Comparison of ENCODE assay signal across 16 cellular contexts in genomic region chr13:112636401-112636975, GRCh38. TPM values are rescaled to one million over a fixed set of nuclear protein-coding genes. Genes with fewer than 3 reads are reported as not detected.
A peak's percentile ranks its signal among the peaks of the same experiment; 100 is the strongest.
DNase-seq lines count a peak whose midpoint lies in the region; ATAC-seq, FAIRE-seq and TF ChIP-seq lines count a peak whose summit lies in the region.
"Had no signal": no experiment of that assay in that cellular context is flagged by ENCODE, and none has a peak within 500 bp of the region (broad histone marks: within the 10 kb centered on the region; RNA-seq: fewer than 3 reads in every experiment).

No MANE protein-coding gene starts in this region.

- H3K9me3 Mint-ChIP-seq in GM23338: no peaks in the 10 kb centered on the region
- no peaks in the 10 kb centered on the region for H3K9me3 Mint-ChIP-seq in WTC11
- H3K9me3 Mint-ChIP-seq: CD4-positive, alpha-beta memory T cell had no signal

- TF ChIP-seq RAD21 in K562 (CRISPR knock-in tag; conservative IDR thresholded peaks at IDR 0.05 in 1 of 2, IDR thresholded peaks at IDR 0.05 in 1 of 2): no peak

- intact Hi-C loops in K562 (cut with micrococcal nuclease): no loop called here
- intact Hi-C loops in kidney (cut with DNase I): loop anchor here (10.0 kb wide), 1 partner anchor 238 kb away; no protein-coding TSS in a partner anchor
- intact Hi-C loops in spleen (cut with DNase I; ENCODE audit: low total_unique reads): no loop called here

- H4K20me1 ChIP-seq in GM23338 (replicated peaks; ENCODE audit: insufficient read depth) (no peaks in the 10 kb centered on the region), K562 (replicated peaks; ENCODE audit: control insufficient read depth, insufficient read depth, low read length) (0 out of 2 replicates have a peak, but pooled peaks cover 8% of the 10 kb centered on the region)

- no peak for TF ChIP-seq EP300 in K562 (IDR thresholded peaks at IDR 0.05; ENCODE audit: low read length)

- H3K27me3 Mint-ChIP-seq in GM23338 (ENCODE audit: insufficient read depth, low read depth, poor library complexity): peaks cover 8% of the 10 kb centered on the region
- H3K27me3 Mint-ChIP-seq in WTC11 (ENCODE audit: low read depth): peaks cover 30% of the 10 kb centered on the region

- WGBS in K562 (ENCODE audit: insufficient coverage, low coverage, missing lambda C conversion rate): 6% methylated on average over 17 of the region's 19 CpGs
- WGBS in spleen, 5 donors: 86 to 95% (median 91%) methylated on average over 16 to 19 of the region's 19 CpGs

- no peak overlapping the region for H3K27ac ChIP-seq in GM23338 (ENCODE audit: low read depth)
- H3K27ac ChIP-seq in K562 (ENCODE audit: extremely low read depth, low read depth, low read length): no peak overlapping the region
- no peak overlapping the region for H3K27ac ChIP-seq in kidney (ENCODE audit: low read depth in 2 of 2, low read length in 2 of 2)
- H3K27ac ChIP-seq in spleen: no peak overlapping the region
- H3K27ac ChIP-seq: A549, C4-2B, HL-60 had no signal

- ATAC-seq in GM23338: 0 out of 3 replicates have a peak, but pooled peaks have one; percentile 5
- no peak for ATAC-seq in K562
- ATAC-seq in WTC11: no peak; the same call in 1 of the 2 replicates

- H3F3A ChIP-seq in GM23338 (replicated peaks; ENCODE audit: low read depth): no peaks in the 10 kb centered on the region

- in situ Hi-C loops in K562 (cut with MboI): no loop called here

- H3K4me3 ChIP-seq in GM23338 (no peak overlapping the region), K562 (no peak overlapping the region), kidney (ENCODE audit: low read length in 2 of 2) (no peak overlapping the region), spleen (no peak overlapping the region)
- H3K4me3 ChIP-seq: A549 had no signal

- H3K9me2 ChIP-seq in GM23338 (ENCODE audit: insufficient read depth): no peaks in the 10 kb centered on the region

- POLR2A ChIA-PET in K562 (lab: Yijun Ruan, JAX) (interaction anchor here (1.1 kb wide), 1 partner anchor 9 kb away, joined by 3 read pairs; no protein-coding TSS in a partner anchor), WTC11 (lab: Charles Lee) (no interaction called here)

- H3K36me3 Mint-ChIP-seq in GM23338 (ENCODE audit: low read depth): no peaks in the 10 kb centered on the region
- H3K36me3 Mint-ChIP-seq in WTC11: no peaks in the 10 kb centered on the region
- H3K36me3 Mint-ChIP-seq: CD4-positive, alpha-beta memory T cell had no signal

- no peak overlapping the region for H3K4me3 Mint-ChIP-seq in GM23338
- H3K4me3 Mint-ChIP-seq in WTC11: no peak overlapping the region
- H3K4me3 Mint-ChIP-seq: CD4-positive, alpha-beta memory T cell had no signal

- H3K9me3 ChIP-seq in K562 (replicated peaks; ENCODE audit: control insufficient read depth, insufficient read depth, low read depth, low read length): no peaks in the 10 kb centered on the region
- H3K9me3 ChIP-seq in kidney (ENCODE audit: control insufficient read depth in 1 of 2, low read length in 2 of 2): no peaks in the 10 kb centered on the region
- H3K9me3 ChIP-seq in spleen: no peaks in the 10 kb centered on the region
- H3K9me3 ChIP-seq: A549, BE2C had no signal

- H3K9me1 ChIP-seq in K562 (ENCODE audit: control insufficient read depth, insufficient read depth, low read length): no peaks in the 10 kb centered on the region

- FAIRE-seq in K562 (lab: Jason Lieb, UNC) (no peak), kidney (lab: Jason Lieb, UNC) (no peak)
- FAIRE-seq: A549, GM12892, H54 had no signal

- H3K4me2 ChIP-seq in GM23338 (no peak overlapping the region), K562 (ENCODE audit: insufficient read depth, low read length) (no peak overlapping the region)
- H3K4me2 ChIP-seq: A549 had no signal

- H3K27me3 ChIP-seq in GM23338 (ENCODE audit: insufficient read depth) (no peaks in the 10 kb centered on the region), K562 (ENCODE audit: control insufficient read depth in 2 of 2, insufficient read depth in 2 of 2, low read length in 2 of 2) (peaks cover 21 to 46% of the 10 kb centered on the region in 2 experiments; a peak in 4 of 5 replicates), spleen (replicated peaks in 1 of 7) (peaks cover 0 to 71% (median 17%) of the 10 kb centered on the region in 7 donors)

- H2AFZ ChIP-seq in GM23338 (no peak overlapping the region), K562 (ENCODE audit: low read depth, low read length) (no peak overlapping the region)

- H3K4me1 ChIP-seq in GM23338 (ENCODE audit: insufficient read depth) (peaks cover 5% of the 10 kb centered on the region; the same call in 1 of the 2 replicates), K562 (replicated peaks in 1 of 2; ENCODE audit: control insufficient read depth in 2 of 2, insufficient read depth in 2 of 2, low read length in 2 of 2) (peaks cover 0 to 10% of the 10 kb centered on the region in 2 experiments; a peak in 2 of 5 replicates), kidney (ENCODE audit: control insufficient read depth in 1 of 2, insufficient read depth in 1 of 2, low read depth in 1 of 2, low read length in 2 of 2) (no peaks in the 10 kb centered on the region), spleen (peaks cover 0 to 9% (median 8%) of the 10 kb centered on the region in 6 donors)

- TF ChIP-seq POLR2A in K562 (conservative IDR thresholded peaks at IDR 0.05) (no peak), spleen (IDR thresholded peaks at IDR 0.05) (no peak)

- H3K9ac ChIP-seq in K562 (ENCODE audit: insufficient read depth in 1 of 2, low read depth in 2 of 2, low read length in 2 of 2) (no peak overlapping the region; a peak in 2 of 4 replicates), kidney (ENCODE audit: low read length in 2 of 2) (no peak overlapping the region)

- TF ChIP-seq CTCF in GM23338 (conservative IDR thresholded peaks at IDR 0.05; ENCODE audit: low read depth in 2 of 2) (no peak), K562 (IDR thresholded peaks at IDR 0.05 in 2 of 3, conservative IDR thresholded peaks at IDR 0.05 in 1 of 3; ENCODE audit: insufficient read depth in 2 of 3, low read depth in 1 of 3, low read length in 3 of 3) (no peak), kidney (IDR thresholded peaks at IDR 0.05; ENCODE audit: borderline replicate concordance, extremely low read depth, insufficient read depth) (no peak), spleen (IDR thresholded peaks at IDR 0.05 in 8 of 11, conservative IDR thresholded peaks at IDR 0.05 in 3 of 11) (no peak), WTC11 (IDR thresholded peaks at IDR 0.05) (no peak)

- no peaks in the 10 kb centered on the region for H3K36me3 ChIP-seq in GM23338 (ENCODE audit: insufficient read depth)
- H3K36me3 ChIP-seq in K562 (ENCODE audit: control insufficient read depth, insufficient read depth, low read length): no peaks in the 10 kb centered on the region
- H3K36me3 ChIP-seq in kidney (ENCODE audit: control insufficient read depth in 1 of 2, insufficient read depth in 2 of 2, low read length in 2 of 2): no peaks in the 10 kb centered on the region
- no peaks in the 10 kb centered on the region for H3K36me3 ChIP-seq in spleen
- H3K36me3 ChIP-seq: BE2C had no signal

- peaks cover 21% of the 10 kb centered on the region for H3K4me1 Mint-ChIP-seq in GM23338
- peaks cover 30% of the 10 kb centered on the region for H3K4me1 Mint-ChIP-seq in WTC11

- CTCF ChIA-PET in K562 (lab: Yijun Ruan, JAX; ENCODE audit: low intra/inter-chr PET ratio): no interaction called here
- CTCF ChIA-PET in WTC11 (lab: Charles Lee): interaction anchor here (1.1 to 3.4 kb wide), 5 partner anchors 8 to 238 kb away, joined by 3 to 11 read pairs (median 6); no protein-coding TSS in a partner anchor

- H3K27ac Mint-ChIP-seq in GM23338 (no peak overlapping the region), WTC11 (no peak overlapping the region)
- H3K27ac Mint-ChIP-seq: CD4-positive, alpha-beta memory T cell had no signal

- BruUV-seq in K562 (replicated peaks; lab: Mats Ljungman, UMichigan): no TSS peak

- H3K79me2 ChIP-seq in GM23338 (replicated peaks; ENCODE audit: insufficient read depth) (no peaks in the 10 kb centered on the region), K562 (ENCODE audit: control insufficient read depth, insufficient read depth, low read length) (no peaks in the 10 kb centered on the region)

- DNase-seq in GM23338 (ENCODE audit: low spot score): no peak
- no peak for DNase-seq in K562 (ENCODE audit: extremely low read depth in 1 of 4, low spot score in 3 of 4)
- peak; percentile 51 for DNase-seq in kidney
- peak; percentile 58 for DNase-seq in spleen
- no peak for DNase-seq in stimulated activated naive CD4-positive, alpha-beta T cell treated with Interleukin-2 at 50 U/mL for 16 hours (lab: John Stamatoyannopoulos, UW)
- DNase-seq in NCI-H774 (lab: John Stamatoyannopoulos, UW): no peak
- DNase-seq in WTC11 (ENCODE audit: low spot score): no peak
- DNase-seq: BE2C; CD4-positive, alpha-beta memory T cell; DMS79; GDM1 had no signal

RNA-seq across cellular contexts. Expression of gene TUBGCP3, which starts 48.5 kb away (rescaled TPM):
- total RNA-seq in GM23338 (2014; rRNA removed; shearing (Covaris generic)): 36.4 and 40.2 TPM in 2 replicates
- 12.4 and 12.8 TPM in 2 replicates for polyA plus RNA-seq in GM23338 (2016; fragmentation: Nextera tagmentation; extraction: Ambion mirVana)
- total RNA-seq in K562 (2011; cell fraction: chromatin; rRNA removed; ENCODE audit: low replicate concordance): 90.0 and 116 TPM in 2 replicates
- total RNA-seq in K562 (2011; cell fraction: nucleolus; rRNA removed): 35.5 and 45.8 TPM in 2 replicates
- 72.4 and 102 TPM in 2 replicates for total RNA-seq in K562 (2011; cell fraction: nucleoplasm; rRNA removed)
- 11.8 and 12.4 TPM in 2 replicates for total RNA-seq in K562 (2014; rRNA removed)
- 14.2 and 15.4 TPM in 2 replicates for total RNA-seq in K562 (2014; rRNA removed; fragmentation: Illumina TruSeq; extraction: Trizol)
- total RNA-seq in K562 (2015; rRNA removed; fragmentation: Illumina TruSeq; extraction: Trizol): 14.0 and 15.2 TPM in 2 replicates
- 24.8 and 27.8 TPM in 2 replicates for total RNA-seq in K562 (2021)
- 20.2 and 21.0 TPM in 2 replicates for polyA plus RNA-seq in K562 (2011; rRNA removed)
- polyA plus RNA-seq in K562 (2011; cell fraction: cytosol; rRNA removed): 21.9 and 30.6 TPM in 2 replicates
- polyA plus RNA-seq in K562 (2011; cell fraction: nucleus; rRNA removed): 54.8 and 55.0 TPM in 2 replicates
- polyA plus RNA-seq in K562 (2012): 15.8 and 17.5 TPM in 2 replicates
- polyA plus RNA-seq in K562 (2014; fragmentation: Illumina TruSeq; extraction: Trizol): 18.2 and 19.8 TPM in 2 replicates
- 1 to 10 TPM; 3.0 to 3.6 TPM for polyA plus RNA-seq in K562 (2014; fragmentation: Nextera tagmentation; extraction: Ambion mirVana)
- polyA plus RNA-seq in K562 (2014; rRNA removed): 17.3 and 17.9 TPM in 2 replicates
- 43.9 and 46.2 TPM in 2 replicates for polyA minus RNA-seq in K562 (2011; rRNA and poly(A)+ RNA removed)
- 15.8 and 16.5 TPM in 2 replicates for polyA minus RNA-seq in K562 (2011; cell fraction: cytosol; rRNA and poly(A)+ RNA removed)
- 38.0 and 58.4 TPM in 2 replicates for polyA minus RNA-seq in K562 (2011; cell fraction: nucleus; rRNA and poly(A)+ RNA removed)
- total RNA-seq in kidney: 33.2 TPM
- 9.1 TPM for polyA plus RNA-seq in kidney (ENCODE audit: insufficient read depth, low read depth, low replicate concordance)
- total RNA-seq in spleen: 10 to 100 TPM; 35.3 to 69.8 (median 55.1) TPM
- 10 to 100 TPM in 2 of 3 donors, 1 to 10 TPM in 1; 9.1 to 14.9 (median 11.3) TPM for polyA plus RNA-seq in spleen
- total RNA-seq in WTC11 (2021): 29.9 to 32.3 TPM (median 32.1 TPM) in 3 replicates

RNA-seq across cellular contexts. Expression of gene ATP11A, which starts 53.4 kb away (rescaled TPM):
- total RNA-seq in GM23338 (2014; rRNA removed; shearing (Covaris generic)): 35.1 and 52.6 TPM in 2 replicates
- polyA plus RNA-seq in GM23338 (2016; fragmentation: Nextera tagmentation; extraction: Ambion mirVana): 12.3 and 12.8 TPM in 2 replicates
- 106 and 127 TPM in 2 replicates for total RNA-seq in K562 (2011; cell fraction: chromatin; rRNA removed; ENCODE audit: low replicate concordance)
- total RNA-seq in K562 (2011; cell fraction: nucleolus; rRNA removed): 46.5 and 55.5 TPM in 2 replicates
- total RNA-seq in K562 (2011; cell fraction: nucleoplasm; rRNA removed): 73.7 and 99.4 TPM in 2 replicates
- total RNA-seq in K562 (2014; rRNA removed): 4.2 and 5.4 TPM in 2 replicates
- 4.8 and 5.5 TPM in 2 replicates for total RNA-seq in K562 (2014; rRNA removed; fragmentation: Illumina TruSeq; extraction: Trizol)
- 3.4 TPM in 2 replicates for total RNA-seq in K562 (2015; rRNA removed; fragmentation: Illumina TruSeq; extraction: Trizol)
- total RNA-seq in K562 (2021): 28.6 and 34.2 TPM in 2 replicates
- 2.9 and 4.3 TPM in 2 replicates for polyA plus RNA-seq in K562 (2011; rRNA removed)
- 3.6 and 3.8 TPM in 2 replicates for polyA plus RNA-seq in K562 (2011; cell fraction: cytosol; rRNA removed)
- polyA plus RNA-seq in K562 (2011; cell fraction: nucleus; rRNA removed): 41.4 and 54.7 TPM in 2 replicates
- 9.8 and 16.5 TPM in 2 replicates for polyA plus RNA-seq in K562 (2012)
- 9.0 and 11.1 TPM in 2 replicates for polyA plus RNA-seq in K562 (2014; fragmentation: Illumina TruSeq; extraction: Trizol)
- polyA plus RNA-seq in K562 (2014; fragmentation: Nextera tagmentation; extraction: Ambion mirVana): under 1 TPM; 0.38 to 0.55 TPM
- 8.4 and 8.6 TPM in 2 replicates for polyA plus RNA-seq in K562 (2014; rRNA removed)
- polyA minus RNA-seq in K562 (2011; rRNA and poly(A)+ RNA removed): 8.1 and 10.1 TPM in 2 replicates
- 9.3 and 15.4 TPM in 2 replicates for polyA minus RNA-seq in K562 (2011; cell fraction: cytosol; rRNA and poly(A)+ RNA removed)
- 19.8 and 28.4 TPM in 2 replicates for polyA minus RNA-seq in K562 (2011; cell fraction: nucleus; rRNA and poly(A)+ RNA removed)
- total RNA-seq in kidney: 212 TPM
- polyA plus RNA-seq in kidney (ENCODE audit: insufficient read depth, low read depth, low replicate concordance): 4.9 TPM
- 10 to 100 TPM; 57.3 to 91.3 (median 65.0) TPM for total RNA-seq in spleen
- polyA plus RNA-seq in spleen: 1 to 10 TPM; 2.7 to 5.5 (median 3.0) TPM
- total RNA-seq in WTC11 (2021): 100 to 133 TPM (median 126 TPM) in 3 replicates

Comparison
In these comparisons a context has a peak if more than half of its experiments do, and no peak if none do; other contexts are left out.
1. DNase-seq: peak in kidney (single experiment) and spleen (single experiment); none in GM23338 (single experiment), K562 (0 of 4), stimulated activated naive CD4-positive, alpha-beta T cell treated with Interleukin-2 at 50 U/mL for 16 hours (single experiment), NCI-H774 (single experiment) and WTC11 (single experiment).